In the genomic region with DNA sequence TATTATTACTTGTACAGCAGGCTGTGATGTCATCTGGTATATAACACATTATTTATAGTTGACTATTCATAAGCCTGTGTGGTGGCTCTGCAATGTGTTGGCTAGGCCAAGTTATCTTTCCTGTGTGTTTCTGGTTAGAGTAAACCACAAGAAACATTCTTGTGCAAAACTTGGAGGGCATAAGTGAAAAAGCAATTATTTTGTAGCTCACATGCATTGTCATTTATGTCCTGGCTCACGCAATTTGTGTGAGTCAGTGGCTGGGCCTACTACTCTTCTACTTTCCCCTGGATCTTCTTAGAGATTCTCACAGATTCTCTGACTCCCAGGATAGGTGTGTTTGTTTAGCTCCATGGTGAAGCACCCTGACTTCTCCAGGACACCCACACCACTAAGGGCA, we compare ENCODE assay signal across 8 cellular contexts. TPM values are rescaled to one million over a fixed set of nuclear protein-coding genes. Genes with fewer than 3 reads are reported as not detected.
DNase-seq lines count a peak whose midpoint lies in the region; ATAC-seq, FAIRE-seq and TF ChIP-seq lines count a peak whose summit lies in the region.

No MANE protein-coding gene starts in this region.

- no peaks in the 10 kb centered on the region for H3K36me3 Mint-ChIP-seq in activated CD4-positive, alpha-beta T cell treated with anti-CD3 and anti-CD28 coated beads, Interleukin-2, amount 10 ng/mL, durations not matched to agents 7 days and 5 days (ENCODE audit: low read depth)

- peaks cover 14% of the 10 kb centered on the region for H3K27me3 Mint-ChIP-seq in activated CD4-positive, alpha-beta T cell treated with anti-CD3 and anti-CD28 coated beads, Interleukin-2, amount 10 ng/mL, durations not matched to agents 7 days and 5 days

- POLR2A ChIA-PET in activated CD4-positive, alpha-beta T cell treated with anti-CD3 and anti-CD28 coated beads, Interleukin-2, amount 10 ng/mL, durations not matched to agents 7 days and 5 days (lab: Charles Lee) = no interaction called here

- CTCF ChIA-PET in activated CD4-positive, alpha-beta T cell treated with anti-CD3 and anti-CD28 coated beads, Interleukin-2, amount 10 ng/mL, durations not matched to agents 7 days and 5 days (lab: Charles Lee) = interaction anchor here (0.5 to 0.6 kb wide), 2 partner anchors 24 to 269 kb away, joined by 3 to 4 read pairs; no protein-coding TSS in a partner anchor

- 66 to 84% methylated on average over 1 of the region's 1 CpG for WGBS in sigmoid colon, 2 donors

- no peak overlapping the region for H3K27ac Mint-ChIP-seq in activated CD4-positive, alpha-beta T cell treated with anti-CD3 and anti-CD28 coated beads, Interleukin-2, amount 10 ng/mL, durations not matched to agents 7 days and 5 days

- H3K4me3 Mint-ChIP-seq in activated CD4-positive, alpha-beta T cell treated with anti-CD3 and anti-CD28 coated beads, Interleukin-2, amount 10 ng/mL, durations not matched to agents 7 days and 5 days = no peak overlapping the region

- H3K4me1 ChIP-seq in sigmoid colon (peaks cover 0 to 18% (median 9%) of the 10 kb centered on the region in 4 donors), upper lobe of right lung (no peaks in the 10 kb centered on the region)

- H3K4me3 ChIP-seq in MG63 = no peak overlapping the region
- no peak overlapping the region for H3K4me3 ChIP-seq in astrocyte of the cerebellum (ENCODE audit: low read depth, low read length)
- H3K4me3 ChIP-seq in sigmoid colon = no peak overlapping the region
- no peak overlapping the region for H3K4me3 ChIP-seq in upper lobe of right lung

- H3K4me1 Mint-ChIP-seq in activated CD4-positive, alpha-beta T cell treated with anti-CD3 and anti-CD28 coated beads, Interleukin-2, amount 10 ng/mL, durations not matched to agents 7 days and 5 days = peaks cover 35% of the 10 kb centered on the region

- peaks cover 3% of the 10 kb centered on the region for H3K9me3 Mint-ChIP-seq in activated CD4-positive, alpha-beta T cell treated with anti-CD3 and anti-CD28 coated beads, Interleukin-2, amount 10 ng/mL, durations not matched to agents 7 days and 5 days

- H3K9me3 ChIP-seq in MG63 (no peaks in the 10 kb centered on the region), sigmoid colon (no peaks in the 10 kb centered on the region), upper lobe of right lung (no peaks in the 10 kb centered on the region)

- no peak for TF ChIP-seq CTCF in astrocyte of the cerebellum (IDR thresholded peaks at IDR 0.05; ENCODE audit: low read depth, low read length, missing control alignments)
- TF ChIP-seq CTCF in sigmoid colon (IDR thresholded peaks at IDR 0.05) = no peak
- no peak for TF ChIP-seq CTCF in upper lobe of right lung (IDR thresholded peaks at IDR 0.05)

- no peaks in the 10 kb centered on the region for H3K36me3 ChIP-seq in MG63
- no peaks in the 10 kb centered on the region for H3K36me3 ChIP-seq in sigmoid colon
- no peaks in the 10 kb centered on the region for H3K36me3 ChIP-seq in upper lobe of right lung

- no peak for TF ChIP-seq POLR2A in sigmoid colon (IDR thresholded peaks at IDR 0.05)

- intact Hi-C loops in sigmoid colon (cut with DNase I) = no loop called here
- intact Hi-C loops in upper lobe of right lung (cut with DNase I) = no loop called here

- in situ Hi-C loops in astrocyte of the cerebellum (cut with HindIII; ENCODE audit: low sequenced_read_pairs) = no loop called here

- TF ChIP-seq EP300 in sigmoid colon (IDR thresholded peaks at IDR 0.05) = no peak

- peak; percentile 24 for DNase-seq in activated CD4-positive, alpha-beta T cell treated with anti-CD3 and anti-CD28 coated beads, Interleukin-2, amount 10 ng/mL, durations not matched to agents 7 days and 5 days
- no peak for DNase-seq in activated CD4-positive, alpha-beta T cell treated with anti-CD3 and anti-CD28 coated beads for 1 hour
- DNase-seq in MG63 (peak; percentile 77), astrocyte of the cerebellum (ENCODE audit: low read depth) (peak; percentile 95), sigmoid colon (no peak), urothelium cell line (ENCODE audit: low spot score) (no peak), upper lobe of right lung (no peak), anterior cingulate cortex (lab: John Stamatoyannopoulos, UW) (no peak)

- ATAC-seq in upper lobe of right lung = no peak

- peak overlapping the region in 3 of 4 donors; percentile 25 to 67 (median 53) for H3K27ac ChIP-seq in sigmoid colon
- no peak overlapping the region for H3K27ac ChIP-seq in upper lobe of right lung

- FAIRE-seq in urothelium cell line (lab: Jason Lieb, UNC) = no peak

- H3K27me3 ChIP-seq in MG63 (no peaks in the 10 kb centered on the region), sigmoid colon (no peaks in the 10 kb centered on the region), upper lobe of right lung (no peaks in the 10 kb centered on the region)

RNA-seq across cellular contexts. Expression of gene PTGS2, which starts 59.3 kb away (rescaled TPM):
- total RNA-seq in activated CD4-positive, alpha-beta T cell treated with anti-CD3 and anti-CD28 coated beads, Interleukin-2, amount 10 ng/mL, durations not matched to agents 7 days and 5 days = not detected
- 0.69 and 1.1 TPM in 2 replicates for total RNA-seq in MG63 (2014; rRNA removed; shearing (Covaris generic); ENCODE audit: low replicate concordance)
- 100 to 1,000 TPM in 1 of 4 donors, 10 to 100 TPM in 3; 16.1 to 118 (median 31.1) TPM for total RNA-seq in sigmoid colon
- polyA plus RNA-seq in sigmoid colon = 1 to 10 TPM in 2 of 3 donors, under 1 TPM in 1; 0.60 to 8.1 (median 3.0) TPM
- total RNA-seq in upper lobe of right lung = 30.4 TPM

Comparison
In these comparisons a context has a peak if more than half of its experiments do, and no peak if none do; other contexts are left out.
1. DNase-seq: peak in activated CD4-positive, alpha-beta T cell treated with anti-CD3 and anti-CD28 coated beads, Interleukin-2, amount 10 ng/mL, durations not matched to agents 7 days and 5 days (single experiment), MG63 (single experiment) and astrocyte of the cerebellum (single experiment); none in activated CD4-positive, alpha-beta T cell treated with anti-CD3 and anti-CD28 coated beads for 1 hour (single experiment), sigmoid colon (single experiment), urothelium cell line (single experiment), upper lobe of right lung (single experiment) and anterior cingulate cortex (0 of 58).